In the genomic region with DNA sequence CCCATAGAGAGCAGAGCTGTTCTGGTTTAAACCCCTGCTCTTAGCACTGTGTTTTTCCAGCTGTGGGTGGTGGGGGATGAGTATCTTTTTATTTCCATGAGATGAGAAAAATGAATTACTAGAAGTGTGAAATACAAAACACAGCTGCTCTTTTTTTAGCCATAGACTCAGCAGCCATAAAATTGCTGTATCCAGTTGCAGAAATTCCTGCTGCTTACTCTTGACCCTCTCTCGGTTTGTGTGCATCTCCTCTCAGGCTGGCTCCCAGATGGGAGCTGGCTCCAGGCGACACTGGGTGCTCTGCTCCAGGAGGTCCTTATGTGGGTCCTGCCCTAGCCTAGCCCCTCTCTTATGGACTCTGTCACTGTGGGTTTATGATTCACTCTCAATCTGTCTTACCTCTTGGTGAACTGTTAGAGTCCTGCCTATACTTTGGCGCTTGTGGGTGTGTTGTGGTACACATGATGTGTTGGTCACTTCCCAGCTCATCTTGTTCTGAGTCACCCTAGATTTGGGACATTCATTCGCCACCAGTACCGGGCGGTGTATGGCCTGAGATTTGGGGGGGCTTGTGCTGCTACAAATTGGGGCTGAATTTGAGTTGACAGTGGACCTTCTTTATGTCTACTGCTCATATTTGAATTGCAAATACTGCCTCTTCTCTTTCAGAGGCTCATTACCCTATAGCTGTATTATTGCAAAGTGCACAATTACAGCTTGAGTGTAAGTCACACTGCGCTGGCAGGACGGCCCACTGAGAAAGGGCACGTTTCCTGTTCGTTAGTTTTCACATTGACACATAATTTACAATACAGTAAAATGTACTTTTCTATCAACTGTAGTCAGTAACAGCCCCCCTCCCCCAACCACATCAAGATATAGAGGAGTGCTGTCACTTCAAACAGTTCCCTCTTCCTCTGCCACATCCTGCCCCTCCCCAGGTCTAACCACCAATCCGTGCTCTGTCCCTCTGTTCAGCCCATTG, we compare ENCODE assay signal across 8 cellular contexts. TPM values are rescaled to one million over a fixed set of nuclear protein-coding genes. Genes with fewer than 3 reads are reported as not detected.
DNase-seq lines count a peak whose midpoint lies in the region; ATAC-seq lines count a peak whose summit lies in the region.

No MANE protein-coding gene starts in this region.

- ATAC-seq in GM19452 (IDR thresholded peaks at IDR 0.05; ENCODE audit: unreplicated experiment), result peak; percentile 65

- H3K27me3 ChIP-seq in H7 (ENCODE audit: control insufficient read depth, insufficient read depth, low read length), result no peaks in the 10 kb centered on the region

- H3K36me3 ChIP-seq in H7 (replicated peaks; ENCODE audit: control insufficient read depth, insufficient read depth, low read length), result peaks cover 5% of the 10 kb centered on the region

- peak; percentile 38 for DNase-seq in M059J (ENCODE audit: low read depth)
- peak in 2 of 3 experiments; percentile 17 to 34 for DNase-seq in activated CD8-positive, alpha-beta memory T cell treated with anti-CD3 and anti-CD28 coated beads for 48 hours (ENCODE audit: low read depth in 2 of 3, low spot score in 2 of 3)
- DNase-seq in glomerular visceral epithelial cell (ENCODE audit: extremely low spot score), result peak; percentile 8
- peak; percentile 33 for DNase-seq in stimulated activated CD8-positive, alpha-beta memory T cell treated with anti-CD3 and anti-CD28 coated beads, Interleukin-12 subunit alpha, Interleukin-12 subunit beta, amount 100 ng/mL, for 1 hour (ENCODE audit: low read depth)
- no peak for DNase-seq in SW 1271 (lab: John Stamatoyannopoulos, UW)
- DNase-seq in midbrain (lab: John Stamatoyannopoulos, UW), result no peak
- no peak for DNase-seq in H7

- no peak overlapping the region for H3K4me3 ChIP-seq in H7 (ENCODE audit: insufficient read depth, low read depth, low read length)

RNA-seq across cellular contexts. Expression of gene MSANTD1, which starts 46.9 kb away (rescaled TPM):
- 0.10 TPM in 1 of 2 replicates, not detected in the other for total RNA-seq in M059J (2014; rRNA removed; shearing (Covaris generic))
- 0.07 and 0.24 TPM in 2 replicates for total RNA-seq in H7 (2014; rRNA removed; shearing (Covaris generic))

Comparison
In these comparisons a context has a peak if more than half of its experiments do, and no peak if none do; other contexts are left out.
1. DNase-seq: peak in M059J (single experiment), activated CD8-positive, alpha-beta memory T cell treated with anti-CD3 and anti-CD28 coated beads for 48 hours (2 of 3), glomerular visceral epithelial cell (single experiment) and stimulated activated CD8-positive, alpha-beta memory T cell treated with anti-CD3 and anti-CD28 coated beads, Interleukin-12 subunit alpha, Interleukin-12 subunit beta, amount 100 ng/mL, for 1 hour (single experiment); none in SW 1271 (0 of 2), midbrain (single experiment) and H7 (single experiment).